In genomic region chr11:19241260-19242183, GRCh38 we compare ENCODE assay signal across 9 cellular contexts. TPM values are rescaled to one million over a fixed set of nuclear protein-coding genes. Genes with fewer than 3 reads are reported as not detected.
DNase-seq lines count a peak whose midpoint lies in the region; ATAC-seq, FAIRE-seq and TF ChIP-seq lines count a peak whose summit lies in the region.
"Had no signal": no experiment of that assay in that cellular context is flagged by ENCODE, and none has a peak within 500 bp of the region (broad histone marks: within the 10 kb centered on the region; RNA-seq: fewer than 3 reads in every experiment).

No MANE protein-coding gene starts in this region.

- no peaks in the 10 kb centered on the region for H4K20me1 ChIP-seq in HepG2 (ENCODE audit: insufficient read depth, low read length)

- no peak overlapping the region for H3K27ac Mint-ChIP-seq in brain

- H3K36me3 Mint-ChIP-seq in brain = no peaks in the 10 kb centered on the region

- intact Hi-C loops in HepG2 (cut with micrococcal nuclease; ENCODE audit: unreplicated experiment) = no loop called here

- H3K27ac ChIP-seq in HepG2 (ENCODE audit: extremely low read length, insufficient read depth, low read length) = peak overlapping the region; percentile 81

- ATAC-seq in GM18511 (IDR thresholded peaks at IDR 0.05; ENCODE audit: unreplicated experiment) = peak; percentile 45
- peak; percentile 20 for ATAC-seq in HG02884 (IDR thresholded peaks at IDR 0.05; ENCODE audit: unreplicated experiment)
- ATAC-seq in HepG2 = peak; percentile 66
- ATAC-seq in stimulated activated naive CD8-positive, alpha-beta T cell treated with anti-CD3 and anti-CD28 coated beads, Interleukin-15, Interleukin-2, amounts not matched to agents 100 U/mL and 50 U/mL, for 24 hours = peak; percentile 42

- POLR2A ChIA-PET in HepG2 (lab: Yijun Ruan, JAX) = no interaction called here

- peak overlapping the region; percentile 73 for H3K4me2 ChIP-seq in HepG2 (ENCODE audit: low read depth, low read length)

- peaks cover 55% of the 10 kb centered on the region for H3K27me3 Mint-ChIP-seq in brain

- H3K9ac ChIP-seq in NT2/D1 (ENCODE audit: insufficient read length, low read depth) (peak overlapping the region; percentile 83), HepG2 (ENCODE audit: insufficient read depth, low read depth, low read length) (peak overlapping the region; percentile 62; the same call in 1 of the 2 replicates)

- peaks cover 5% of the 10 kb centered on the region for H3K4me1 ChIP-seq in NT2/D1 (ENCODE audit: insufficient read depth, insufficient read length)
- peaks cover 52% of the 10 kb centered on the region for H3K4me1 ChIP-seq in HepG2 (ENCODE audit: insufficient read depth, low read length)

- H3K79me2 ChIP-seq in HepG2 (ENCODE audit: insufficient read depth, low read length) = peaks cover 9% of the 10 kb centered on the region

- in situ Hi-C loops in HepG2 (cut with HindIII; ENCODE audit: extremely low pct_ligation_motif_present, low pct_unique_long_range_greater_than_20kb) (no loop called here), G401 (cut with HindIII; ENCODE audit: low sequenced_read_pairs) (no loop called here)

- TF ChIP-seq RAD21 in HepG2 (CRISPR knock-in tag; IDR thresholded peaks at IDR 0.05) = no peak

- H3K27me3 ChIP-seq in NT2/D1 (ENCODE audit: insufficient read depth, insufficient read length) (peaks cover 38% of the 10 kb centered on the region), HepG2 (ENCODE audit: control insufficient read depth in 1 of 2, insufficient read depth in 2 of 2, low read length in 2 of 2) (no peaks in the 10 kb centered on the region; a peak in 1 of 5 replicates)

- H3K9me3 Mint-ChIP-seq in brain = no peaks in the 10 kb centered on the region

- CTCF ChIA-PET in HepG2 (lab: Yijun Ruan, JAX; ENCODE audit: low intra/inter-chr PET ratio, low total read pairs) = no interaction called here

- H3K36me3 ChIP-seq in NT2/D1 (ENCODE audit: insufficient read depth, insufficient read length, low read length) (peaks cover 7% of the 10 kb centered on the region), HepG2 (replicated peaks in 1 of 2; ENCODE audit: control insufficient read depth in 1 of 2, insufficient read depth in 2 of 2, low read length in 2 of 2) (peaks cover 2 to 10% of the 10 kb centered on the region in 2 experiments; a peak in 4 of 5 replicates)

- WGBS in HepG2 (ENCODE audit: low lambda C conversion rate) = 29% methylated on average over 25 of the region's 92 CpGs

- TF ChIP-seq CTCF in brain (conservative IDR thresholded peaks at IDR 0.05) (no peak), HepG2 (CRISPR knock-in tag; IDR thresholded peaks at IDR 0.05) (no peak)

- H3K9me3 ChIP-seq in NT2/D1 (ENCODE audit: insufficient read depth, low read length) = no peaks in the 10 kb centered on the region
- no peaks in the 10 kb centered on the region for H3K9me3 ChIP-seq in HepG2 (ENCODE audit: low read length)

- peak; percentile 2 to 43; a peak in 1 of 4 replicates for TF ChIP-seq POLR2A in HepG2 (IDR thresholded peaks at IDR 0.05; ENCODE audit: insufficient read depth in 1 of 2, low read depth in 2 of 2, low read length in 2 of 2)

- peak; percentile 47 for DNase-seq in AG08395 (ENCODE audit: low spot score)
- no peak for DNase-seq in NT2/D1 (ENCODE audit: low read depth, low spot score)
- no peak for DNase-seq in HepG2 (ENCODE audit: low spot score)
- peak; percentile 77 for DNase-seq in stimulated activated naive CD8-positive, alpha-beta T cell treated with anti-CD3 and anti-CD28 coated beads, Interleukin-15, Interleukin-2, amounts not matched to agents 100 U/mL and 50 U/mL, for 24 hours
- DNase-seq in G401 (ENCODE audit: low spot score) = no peak

- H2AFZ ChIP-seq in HepG2 (ENCODE audit: low read length) = no peak overlapping the region

- TF ChIP-seq EP300 in HepG2 (IDR thresholded peaks at IDR 0.05; ENCODE audit: low read depth in 2 of 2, low read length in 2 of 2) (no peak), HepG2 (CRISPR knock-in tag; IDR thresholded peaks at IDR 0.05; ENCODE audit: borderline replicate concordance) (no peak)

- H3K4me3 Mint-ChIP-seq in brain = peak overlapping the region; percentile 85 to 95 (median 88)

- H3K4me1 Mint-ChIP-seq in brain = peaks cover 38% of the 10 kb centered on the region

- no peak for FAIRE-seq in HepG2 (lab: Jason Lieb, UNC)

- H3K4me3 ChIP-seq in NT2/D1 (ENCODE audit: insufficient read length, low read depth) = peak overlapping the region; percentile 58
- H3K4me3 ChIP-seq in HepG2 (replicated peaks in 1 of 3; ENCODE audit: insufficient read depth in 1 of 3, low read depth in 2 of 3, low read length in 3 of 3) = peak overlapping the region; percentile 72 to 81 (median 78)

- BruUV-seq in HepG2 (replicated peaks; lab: Mats Ljungman, UMichigan) = no TSS peak

TF ChIP-seq in HepG2, 621 proteins besides CTCF, POLR2A, EP300 and RAD21 (continues in another document):
- TF ChIP-seq ZNF550 (CRISPR knock-in tag; IDR thresholded peaks at IDR 0.05; ENCODE audit: borderline replicate concordance) (no peak), EHMT2 (IDR thresholded peaks at IDR 0.05; ENCODE audit: borderline replicate concordance, low read depth, low read length) (no peak), ZNF451 (CRISPR knock-in tag; IDR thresholded peaks at IDR 0.05) (no peak), NONO (IDR thresholded peaks at IDR 0.05) (no peak), NONO (CRISPR knock-in tag; conservative IDR thresholded peaks at IDR 0.05) (peak; percentile 34; the same call in 1 of the 2 replicates), MXD3 (CRISPR knock-in tag; IDR thresholded peaks at IDR 0.05) (no peak), XRCC5 (optimal IDR thresholded peaks at IDR 0.05; ENCODE audit: low read length) (no peak), GTF3A (CRISPR knock-in tag; conservative IDR thresholded peaks at IDR 0.05) (no peak), DDIT3 (CRISPR knock-in tag; IDR thresholded peaks at IDR 0.05) (no peak)

RNA-seq across cellular contexts. Expression of gene E2F8, which starts 0.8 kb away (rescaled TPM):
- 1.5 TPM for polyA plus RNA-seq in brain (ENCODE audit: insufficient read depth, low read depth, low replicate concordance)
- total RNA-seq in HepG2 (2016; rRNA removed; fragmentation: Illumina TruSeq; extraction: Trizol) = 8.9 and 9.4 TPM in 2 replicates
- total RNA-seq in HepG2 (2016; cell fraction: cytosol; rRNA removed; fragmentation: Illumina TruSeq; extraction: Trizol; ENCODE audit: low read depth) = 1.0 and 1.2 TPM in 2 replicates
- total RNA-seq in HepG2 (2016; cell fraction: insoluble cytoplasmic fraction; rRNA removed; fragmentation: Illumina TruSeq; extraction: Trizol) = 7.9 and 9.1 TPM in 2 replicates
- total RNA-seq in HepG2 (2016; cell fraction: membrane; rRNA removed; fragmentation: Illumina TruSeq; extraction: Trizol) = 3.8 and 4.5 TPM in 2 replicates
- total RNA-seq in HepG2 (2016; cell fraction: nucleus; rRNA removed; fragmentation: Illumina TruSeq; extraction: Trizol) = 15.0 and 16.1 TPM in 2 replicates
- 1.9 and 3.3 TPM in 2 replicates for polyA plus RNA-seq in HepG2 (2011; rRNA removed)
- 1.3 and 1.4 TPM in 2 replicates for polyA plus RNA-seq in HepG2 (2011; cell fraction: cytosol; rRNA removed)
- polyA plus RNA-seq in HepG2 (2011; cell fraction: nucleus; rRNA removed) = 4.7 and 5.3 TPM in 2 replicates
- 1.4 and 2.7 TPM in 2 replicates for polyA plus RNA-seq in HepG2 (2012)
- polyA plus RNA-seq in HepG2 (2016; cell fraction: cytosol; fragmentation: Illumina TruSeq; extraction: Trizol; ENCODE audit: low read depth) = 0.82 and 0.87 TPM in 2 replicates
- polyA plus RNA-seq in HepG2 (2016; cell fraction: insoluble cytoplasmic fraction; fragmentation: Illumina TruSeq; extraction: Trizol; ENCODE audit: low read depth) = 12.0 and 12.3 TPM in 2 replicates
- 1.9 and 2.2 TPM in 2 replicates for polyA plus RNA-seq in HepG2 (2016; cell fraction: membrane; fragmentation: Illumina TruSeq; extraction: Trizol; ENCODE audit: low read depth)
- 16.9 and 18.0 TPM in 2 replicates for polyA plus RNA-seq in HepG2 (2016; cell fraction: nucleus; fragmentation: Illumina TruSeq; extraction: Trizol; ENCODE audit: insufficient read depth, low read depth)
- polyA minus RNA-seq in HepG2 (2011; rRNA and poly(A)+ RNA removed; ENCODE audit: low replicate concordance) = 3.0 and 4.3 TPM in 2 replicates
- 1.2 and 1.7 TPM in 2 replicates for polyA minus RNA-seq in HepG2 (2011; cell fraction: cytosol; rRNA and poly(A)+ RNA removed)
- 18.0 and 25.4 TPM in 2 replicates for polyA minus RNA-seq in HepG2 (2011; cell fraction: nucleus; rRNA and poly(A)+ RNA removed)
- total RNA-seq in G401 (2014; rRNA removed; shearing (Covaris generic)) = 4.5 and 11.5 TPM in 2 replicates

RNA-seq across cellular contexts. Expression of gene CSRP3, which starts 39.7 kb away (rescaled TPM):
- polyA plus RNA-seq in brain (ENCODE audit: insufficient read depth, low read depth, low replicate concordance) (not detected), HepG2 (2011; rRNA removed) (not detected in 2 replicates)
- total RNA-seq in HepG2 (2016; rRNA removed; fragmentation: Illumina TruSeq; extraction: Trizol) = not detected in 2 replicates
- not detected in 2 replicates for total RNA-seq in HepG2 (2016; cell fraction: cytosol; rRNA removed; fragmentation: Illumina TruSeq; extraction: Trizol; ENCODE audit: low read depth)
- not detected in 2 replicates for total RNA-seq in HepG2 (2016; cell fraction: insoluble cytoplasmic fraction; rRNA removed; fragmentation: Illumina TruSeq; extraction: Trizol)
- total RNA-seq in HepG2 (2016; cell fraction: membrane; rRNA removed; fragmentation: Illumina TruSeq; extraction: Trizol) = not detected in 2 replicates
- total RNA-seq in HepG2 (2016; cell fraction: nucleus; rRNA removed; fragmentation: Illumina TruSeq; extraction: Trizol) = not detected in 2 replicates
- not detected in 2 replicates for polyA plus RNA-seq in HepG2 (2011; cell fraction: cytosol; rRNA removed)
- polyA plus RNA-seq in HepG2 (2011; cell fraction: nucleus; rRNA removed) = not detected in 2 replicates
- not detected in 2 replicates for polyA plus RNA-seq in HepG2 (2012)
- polyA plus RNA-seq in HepG2 (2016; cell fraction: cytosol; fragmentation: Illumina TruSeq; extraction: Trizol; ENCODE audit: low read depth) = not detected in 2 replicates
- polyA plus RNA-seq in HepG2 (2016; cell fraction: insoluble cytoplasmic fraction; fragmentation: Illumina TruSeq; extraction: Trizol; ENCODE audit: low read depth) = not detected in 2 replicates
- polyA plus RNA-seq in HepG2 (2016; cell fraction: membrane; fragmentation: Illumina TruSeq; extraction: Trizol; ENCODE audit: low read depth) = not detected in 2 replicates
- polyA plus RNA-seq in HepG2 (2016; cell fraction: nucleus; fragmentation: Illumina TruSeq; extraction: Trizol; ENCODE audit: insufficient read depth, low read depth) = not detected in 2 replicates
- not detected in 2 replicates for polyA minus RNA-seq in HepG2 (2011; rRNA and poly(A)+ RNA removed; ENCODE audit: low replicate concordance)
- not detected in 2 replicates for polyA minus RNA-seq in HepG2 (2011; cell fraction: cytosol; rRNA and poly(A)+ RNA removed)
- polyA minus RNA-seq in HepG2 (2011; cell fraction: nucleus; rRNA and poly(A)+ RNA removed) = not detected in 2 replicates
- total RNA-seq in G401 (2014; rRNA removed; shearing (Covaris generic)) = not detected in 2 replicates
- total RNA-seq: SK-MEL-5 had no signal

Comparison
In these comparisons a context has a peak if more than half of its experiments do, and no peak if none do; other contexts are left out.
1. DNase-seq: peak in AG08395 (single experiment) and stimulated activated naive CD8-positive, alpha-beta T cell treated with anti-CD3 and anti-CD28 coated beads, Interleukin-15, Interleukin-2, amounts not matched to agents 100 U/mL and 50 U/mL, for 24 hours (single experiment); none in NT2/D1 (single experiment), HepG2 (single experiment) and G401 (single experiment).
2. Peak in every context shown above with its lines, with median percentiles within 50 percentile points of each other: ATAC-seq.